ENCODE assay signal across 18 cellular contexts in genomic region chr9:18710089-18710488, GRCh38.
"Had no signal": no experiment of that assay in that cellular context is flagged by ENCODE, and none has a peak within 500 bp of the region (broad histone marks: within the 10 kb centered on the region; RNA-seq: fewer than 3 reads in every experiment).

No MANE protein-coding gene starts in this region.

- H3K27ac Mint-ChIP-seq: activated CD4-positive, alpha-beta memory T cell treated with anti-CD3 and anti-CD28 coated beads for 36 hours; activated naive CD8-positive, alpha-beta T cell treated with anti-CD3 and anti-CD28 coated beads, Interleukin-2, amount 10 ng/mL, durations not matched to agents 7 days and 5 days; dendritic cell treated with granulocyte-macrophage colony-stimulating factor and Interleukin-4, amounts not matched to agents 40 ng/mL and 50 ng/mL, for 4 days; effector memory CD8-positive, alpha-beta T cell; T-helper 2 cell treated with Interferon-gamma antibody and Interleukin-4, amounts not matched to agents 5 μg/mL and 100 μg/mL, for 36 hours had no signal

- ATAC-seq: body of pancreas; effector memory CD8-positive, alpha-beta T cell; left ventricle myocardium superior; psoas muscle; right lobe of liver had no signal

- H3K4me3 ChIP-seq: body of pancreas, psoas muscle, right lobe of liver had no signal

- DNase-seq: activated CD4-positive, alpha-beta memory T cell treated with anti-CD3 and anti-CD28 coated beads for 36 hours; activated naive CD8-positive, alpha-beta T cell treated with anti-CD3 and anti-CD28 coated beads, Interleukin-2, amount 10 ng/mL, durations not matched to agents 7 days and 5 days; activated T-cell treated with anti-CD3 and anti-CD28 coated beads, Interleukin-2, amount 50 U/mL, for 48 hours; body of pancreas; effector memory CD8-positive, alpha-beta T cell; foreskin melanocyte; left ventricle myocardium superior; mesenchymal stem cell; occipital lobe; psoas muscle; right lobe of liver; stimulated activated CD4-positive, alpha-beta T cell treated with anti-CD3 and anti-CD28 coated beads, Interleukin-12 subunit alpha, Interleukin-12 subunit beta, amount 100 ng/mL, for 4 hours; stimulated activated naive CD4-positive, alpha-beta T cell treated with Interleukin-2 at 50 U/mL for 16 hours; SW 1271 had no signal

- H3K9me3 Mint-ChIP-seq: activated CD4-positive, alpha-beta memory T cell treated with anti-CD3 and anti-CD28 coated beads for 36 hours; central memory CD8-positive, alpha-beta T cell; dendritic cell treated with granulocyte-macrophage colony-stimulating factor and Interleukin-4, amounts not matched to agents 40 ng/mL and 50 ng/mL, for 4 days; T-helper 2 cell treated with Interferon-gamma antibody and Interleukin-4, amounts not matched to agents 5 μg/mL and 100 μg/mL, for 36 hours had no signal

- H3K4me3 Mint-ChIP-seq: activated CD4-positive, alpha-beta memory T cell treated with anti-CD3 and anti-CD28 coated beads for 36 hours; activated naive CD8-positive, alpha-beta T cell treated with anti-CD3 and anti-CD28 coated beads, Interleukin-2, amount 10 ng/mL, durations not matched to agents 7 days and 5 days; central memory CD8-positive, alpha-beta T cell; dendritic cell treated with granulocyte-macrophage colony-stimulating factor and Interleukin-4, amounts not matched to agents 40 ng/mL and 50 ng/mL, for 4 days; effector memory CD8-positive, alpha-beta T cell; nephron; T-helper 2 cell treated with Interferon-gamma antibody and Interleukin-4, amounts not matched to agents 5 μg/mL and 100 μg/mL, for 36 hours had no signal

- H3K9me3 ChIP-seq: body of pancreas, psoas muscle, right lobe of liver had no signal

- H3K27ac ChIP-seq: body of pancreas, psoas muscle, right lobe of liver had no signal

- H3K4me1 Mint-ChIP-seq: activated naive CD8-positive, alpha-beta T cell treated with anti-CD3 and anti-CD28 coated beads, Interleukin-2, amount 10 ng/mL, durations not matched to agents 7 days and 5 days; central memory CD8-positive, alpha-beta T cell had no signal

- H3K4me1 ChIP-seq: body of pancreas had no signal

- H3K27me3 Mint-ChIP-seq: activated naive CD8-positive, alpha-beta T cell treated with anti-CD3 and anti-CD28 coated beads, Interleukin-2, amount 10 ng/mL, durations not matched to agents 7 days and 5 days; central memory CD8-positive, alpha-beta T cell; dendritic cell treated with granulocyte-macrophage colony-stimulating factor and Interleukin-4, amounts not matched to agents 40 ng/mL and 50 ng/mL, for 4 days had no signal

- H3K36me3 ChIP-seq: right lobe of liver had no signal

- H3K27me3 ChIP-seq: body of pancreas, right lobe of liver had no signal

- H3K36me3 Mint-ChIP-seq: activated CD4-positive, alpha-beta memory T cell treated with anti-CD3 and anti-CD28 coated beads for 36 hours; activated naive CD8-positive, alpha-beta T cell treated with anti-CD3 and anti-CD28 coated beads, Interleukin-2, amount 10 ng/mL, durations not matched to agents 7 days and 5 days had no signal
